1 cellular context compared by ENCODE assay signal in genomic region chr4:4289930-4290850, GRCh38.
A peak's percentile ranks its signal among the peaks of the same experiment; 100 is the strongest.
TF ChIP-seq lines count a peak whose summit lies in the region.

LYAR (minus strand) TSS chr4:4290154; CDS start chr4:4283742, 6,412 bp downstream.
ZBTB49 (plus strand) TSS chr4:4290251; CDS start chr4:4299946, 9,695 bp downstream.

TF ChIP-seq in H1, 55 proteins besides CTCF, POLR2A, EP300 and RAD21:
- TF ChIP-seq EZH2 (IDR thresholded peaks at IDR 0.05; ENCODE audit: low read depth, low read length, severe bottlenecking) (no peak), BACH1 (IDR thresholded peaks at IDR 0.05; ENCODE audit: low read length) (0 out of 2 replicates have a peak, but pooled peaks have one; percentile 25), CBX8 (IDR thresholded peaks at IDR 0.05; ENCODE audit: borderline replicate concordance, low read depth, low read length) (no peak), SP1 (IDR thresholded peaks at IDR 0.05; ENCODE audit: low read depth, low read length) (no peak), BRCA1 (IDR thresholded peaks at IDR 0.05; ENCODE audit: low read depth, low read length) (no peak), NANOG (IDR thresholded peaks at IDR 0.05; ENCODE audit: insufficient read depth, low read depth, low read length, poor library complexity, severe bottlenecking) (peak; percentile 6), CTBP2 (IDR thresholded peaks at IDR 0.05; ENCODE audit: borderline replicate concordance, insufficient read depth, insufficient read length, low read length) (no peak), TEAD4 (IDR thresholded peaks at IDR 0.05; ENCODE audit: low read depth, low read length) (no peak), CREB1 (IDR thresholded peaks at IDR 0.05) (peak; percentile 85), SP2 (IDR thresholded peaks at IDR 0.05; ENCODE audit: low read length) (no peak), SIN3A (conservative IDR thresholded peaks at IDR 0.05 in 1 of 2, IDR thresholded peaks at IDR 0.05 in 1 of 2; ENCODE audit: low read depth in 1 of 2, low read length in 2 of 2) (peak; percentile 19 to 89; a peak in 2 of 4 replicates), RXRA (IDR thresholded peaks at IDR 0.05; ENCODE audit: insufficient read depth, low read depth, low read length) (no peak), KDM4A (IDR thresholded peaks at IDR 0.05; ENCODE audit: low read depth, low read length, severe bottlenecking) (peak; percentile 92), TCF12 (IDR thresholded peaks at IDR 0.05; ENCODE audit: low read depth, low read length) (no peak), HDAC2 (IDR thresholded peaks at IDR 0.05; ENCODE audit: borderline replicate concordance in 1 of 2, low read depth in 2 of 2, low read length in 2 of 2) (no peak), ATF2 (IDR thresholded peaks at IDR 0.05; ENCODE audit: low read length) (no peak), ZNF274 (IDR thresholded peaks at IDR 0.05; ENCODE audit: borderline replicate concordance, extremely low read depth, low read length) (no peak), BCL11A (IDR thresholded peaks at IDR 0.05; ENCODE audit: low read depth in 2 of 2, low read length in 2 of 2) (no peak), TAF7 (optimal IDR thresholded peaks at IDR 0.05; ENCODE audit: borderline replicate concordance, low read depth, low read length) (peak; percentile 39), CHD7 (IDR thresholded peaks at IDR 0.05; ENCODE audit: insufficient replicate concordance, low read length) (no peak), ATF3 (IDR thresholded peaks at IDR 0.05; ENCODE audit: insufficient read depth, low read depth, low read length) (no peak), TBP (IDR thresholded peaks at IDR 0.05; ENCODE audit: low read depth, low read length) (peak; percentile 72), KDM5A (IDR thresholded peaks at IDR 0.05; ENCODE audit: low read length) (0 out of 2 replicates have a peak, but pooled peaks have one; percentile 15), TAF1 (IDR thresholded peaks at IDR 0.05; ENCODE audit: low read depth, low read length) (peak; percentile 84), RNF2 (IDR thresholded peaks at IDR 0.05; ENCODE audit: borderline replicate concordance, low read depth, low read length, missing control alignments, poor library complexity, severe bottlenecking) (no peak), SAP30 (IDR thresholded peaks at IDR 0.05; ENCODE audit: insufficient read depth, insufficient replicate concordance, low read length) (peak; percentile 53), EGR1 (IDR thresholded peaks at IDR 0.05; ENCODE audit: borderline replicate concordance, low read depth, low read length) (no peak), ASH2L (IDR thresholded peaks at IDR 0.05; ENCODE audit: low read length) (peak; percentile 57), USF2 (IDR thresholded peaks at IDR 0.05; ENCODE audit: low read length) (no peak), CHD2 (IDR thresholded peaks at IDR 0.05; ENCODE audit: low read length) (no peak), RFX5 (IDR thresholded peaks at IDR 0.05; ENCODE audit: borderline replicate concordance, low read depth, low read length) (no peak), RBBP5 (IDR thresholded peaks at IDR 0.05; ENCODE audit: borderline replicate concordance, low read depth, low read length) (0 out of 2 replicates have a peak, but pooled peaks have one; percentile 49), NRF1 (IDR thresholded peaks at IDR 0.05; ENCODE audit: low read depth, low read length) (peak; percentile 85), POLR2AphosphoS5 (IDR thresholded peaks at IDR 0.05; ENCODE audit: low read depth, low read length) (peak; percentile 79), SIRT6 (IDR thresholded peaks at IDR 0.05; ENCODE audit: low read length) (no peak), GABPA (IDR thresholded peaks at IDR 0.05; ENCODE audit: borderline replicate concordance, insufficient read depth, low read length) (peak; percentile 74; the same call in 1 of the 2 replicates), E2F6 (IDR thresholded peaks at IDR 0.05) (peak; percentile 77), POU5F1 (IDR thresholded peaks at IDR 0.05; ENCODE audit: low read depth, low read length) (no peak), SIX5 (IDR thresholded peaks at IDR 0.05; ENCODE audit: low read depth, low read length) (no peak), CHD1 (IDR thresholded peaks at IDR 0.05; ENCODE audit: low read depth, low read length) (no peak), MAFK (IDR thresholded peaks at IDR 0.05; ENCODE audit: low read depth, low read length) (no peak), JUND (IDR thresholded peaks at IDR 0.05; ENCODE audit: low read length) (no peak), PHF8 (conservative IDR thresholded peaks at IDR 0.05; ENCODE audit: low read depth, low read length) (peak; percentile 75), FOSL1 (IDR thresholded peaks at IDR 0.05; ENCODE audit: insufficient read depth, low read depth, low read length) (no peak), KDM1A (IDR thresholded peaks at IDR 0.05; ENCODE audit: borderline replicate concordance, low read length) (no peak), CBX5 (IDR thresholded peaks at IDR 0.05; ENCODE audit: low read depth, low read length) (no peak), SRF (IDR thresholded peaks at IDR 0.05; ENCODE audit: low read depth, low read length) (no peak), YY1 (IDR thresholded peaks at IDR 0.05; ENCODE audit: low read depth, low read length) (no peak), JUN (IDR thresholded peaks at IDR 0.05; ENCODE audit: low read depth, low read length) (no peak), HDAC6 (IDR thresholded peaks at IDR 0.05; ENCODE audit: low read depth, low read length) (no peak), GTF2F1 (IDR thresholded peaks at IDR 0.05; ENCODE audit: borderline replicate concordance, low read depth, low read length) (no peak), SUZ12 (IDR thresholded peaks at IDR 0.05; ENCODE audit: low read length) (no peak), MAX (IDR thresholded peaks at IDR 0.05) (peak; percentile 97), CEBPB (IDR thresholded peaks at IDR 0.05; ENCODE audit: low read depth, low read length) (no peak), SP4 (IDR thresholded peaks at IDR 0.05; ENCODE audit: low read length) (no peak)
